Comparison of ENCODE assay signal across 1 cellular context in genomic region chr7:32942783-32943653, GRCh38.
TF ChIP-seq lines count a peak whose summit lies in the region.

No MANE protein-coding gene starts in this region.

TF ChIP-seq in PFSK-1, 5 proteins besides CTCF, POLR2A, EP300 and RAD21:
- TF ChIP-seq REST (IDR thresholded peaks at IDR 0.05; ENCODE audit: insufficient read depth in 1 of 2, low read depth in 2 of 2, low read length in 2 of 2) (no peak; a peak in 1 of 4 replicates), SIN3A (IDR thresholded peaks at IDR 0.05; ENCODE audit: borderline replicate concordance, insufficient read depth, low read length) (0 out of 2 replicates have a peak, but pooled peaks have one; percentile 10), FOXP2 (optimal IDR thresholded peaks at IDR 0.05; ENCODE audit: borderline replicate concordance, extremely low read depth, extremely low read length, insufficient read depth) (no peak)
